ENCODE assay signal across 12 cellular contexts in the genomic region with DNA sequence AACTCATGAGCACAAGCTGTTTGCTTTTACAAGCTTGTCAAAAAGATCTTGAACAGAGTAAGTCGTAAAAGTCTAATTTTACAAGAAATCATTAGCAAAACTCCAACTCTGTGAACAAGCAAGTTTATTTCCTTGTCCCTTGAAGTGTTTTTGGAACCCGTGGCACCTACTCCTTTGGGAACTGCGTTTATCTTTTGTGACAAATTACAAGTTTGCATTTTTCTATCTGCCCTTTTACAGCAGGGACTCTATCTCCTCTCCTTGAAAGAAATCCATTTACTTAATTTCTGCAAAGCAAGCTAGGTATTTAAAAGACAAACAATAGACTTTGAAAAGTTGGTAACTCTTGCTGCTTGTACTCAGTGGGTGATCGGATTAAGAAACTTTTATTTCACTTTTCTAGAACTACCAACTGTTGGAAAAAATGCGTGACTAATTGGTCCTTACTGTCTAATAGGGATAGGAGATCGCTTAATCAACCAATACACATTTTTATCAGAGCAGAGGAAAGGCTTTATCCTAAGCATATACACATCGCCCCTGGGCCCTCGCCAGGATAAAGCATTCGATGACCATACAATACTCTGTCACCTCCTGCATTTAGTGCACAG. TPM values are rescaled to one million over a fixed set of nuclear protein-coding genes. Genes with fewer than 3 reads are reported as not detected.
DNase-seq lines count a peak whose midpoint lies in the region; TF ChIP-seq lines count a peak whose summit lies in the region.
"Had no signal": no experiment of that assay in that cellular context is flagged by ENCODE, and none has a peak within 500 bp of the region (broad histone marks: within the 10 kb centered on the region; RNA-seq: fewer than 3 reads in every experiment).

No MANE protein-coding gene starts in this region.

- DNase-seq in HFF-Myc (ENCODE audit: extremely low read depth, low read depth) (no peak), adipocyte (ENCODE audit: low read depth) (no peak), stomach (no peak), mesothelial cell of epicardium (ENCODE audit: low spot score in 2 of 2, unreplicated experiment in 2 of 2) (no peak)
- DNase-seq in stimulated activated CD4-positive, alpha-beta T cell treated with anti-CD3 and anti-CD28 coated beads, Interleukin-15, amount 100 ng/mL, for 24 hours, result no peak
- no peak for DNase-seq in activated effector memory CD4-positive, alpha-beta T cell treated with anti-CD3 and anti-CD28 coated beads, Interleukin-2, amount 50 U/mL, for 16 hours
- DNase-seq: DND-41, GM23248, tibial artery had no signal

- 23 to 32% (median 28%) methylated on average over 9 of the region's 9 CpGs for WGBS in stomach, 5 donors

- H3K4me3 Mint-ChIP-seq in mesothelial cell of epicardium, result no peak overlapping the region
- H3K4me3 Mint-ChIP-seq: central memory CD8-positive, alpha-beta T cell; natural killer cell treated with Interleukin-12 subunit alpha and Interleukin-12 subunit beta and Interleukin-15 and Interleukin-18, amount 100 ng/mL, for 72 hours had no signal

- H3K27ac ChIP-seq in stomach, result no peak overlapping the region
- H3K27ac ChIP-seq: GM23248 had no signal

- intact Hi-C loops in stomach (cut with DNase I; ENCODE audit: low total_unique reads), result no loop called here

- no peak overlapping the region for H3K9ac ChIP-seq in adipocyte (ENCODE audit: low read length)
- H3K9ac ChIP-seq: GM23248 had no signal

- H3K36me3 ChIP-seq in adipocyte (ENCODE audit: control insufficient read depth, insufficient read depth, low read length, severe bottlenecking) (no peaks in the 10 kb centered on the region), stomach (no peaks in the 10 kb centered on the region)
- H3K36me3 ChIP-seq: tibial artery had no signal

- H3K36me3 Mint-ChIP-seq in mesothelial cell of epicardium, result no peaks in the 10 kb centered on the region
- H3K36me3 Mint-ChIP-seq: natural killer cell treated with Interleukin-12 subunit alpha and Interleukin-12 subunit beta and Interleukin-15 and Interleukin-18, amount 100 ng/mL, for 72 hours had no signal

- no peaks in the 10 kb centered on the region for H3K27me3 Mint-ChIP-seq in mesothelial cell of epicardium (ENCODE audit: low read depth)

- peak overlapping the region; percentile 58 for H3K4me3 ChIP-seq in HFF-Myc (replicated peaks; ENCODE audit: low read depth, low read length)
- H3K4me3 ChIP-seq in adipocyte (ENCODE audit: low read length), result peak overlapping the region; percentile 83
- H3K4me3 ChIP-seq in iPS-18c (ENCODE audit: insufficient read depth, low read depth, low read length), result peak overlapping the region; percentile 68; the same call in 1 of the 2 replicates
- peak overlapping the region; percentile 75 to 99 (median 82) for H3K4me3 ChIP-seq in stomach

- TF ChIP-seq POLR2A in stomach (IDR thresholded peaks at IDR 0.05), result no peak

- H3K4me1 Mint-ChIP-seq in mesothelial cell of epicardium, result peaks cover 31% of the 10 kb centered on the region
- H3K4me1 Mint-ChIP-seq: central memory CD8-positive, alpha-beta T cell had no signal

- TF ChIP-seq CTCF in HFF-Myc (IDR thresholded peaks at IDR 0.05; ENCODE audit: low read depth, low read length, missing control alignments), result no peak
- no peak for TF ChIP-seq CTCF in stomach (IDR thresholded peaks at IDR 0.05)
- no peak for TF ChIP-seq CTCF in mesothelial cell of epicardium (IDR thresholded peaks at IDR 0.05; ENCODE audit: unreplicated experiment)

- H3K27ac Mint-ChIP-seq in mesothelial cell of epicardium, result no peak overlapping the region
- H3K27ac Mint-ChIP-seq: natural killer cell treated with Interleukin-12 subunit alpha and Interleukin-12 subunit beta and Interleukin-15 and Interleukin-18, amount 100 ng/mL, for 72 hours had no signal

- no peaks in the 10 kb centered on the region for H3K9me3 Mint-ChIP-seq in mesothelial cell of epicardium
- H3K9me3 Mint-ChIP-seq: central memory CD8-positive, alpha-beta T cell; natural killer cell treated with Interleukin-12 subunit alpha and Interleukin-12 subunit beta and Interleukin-15 and Interleukin-18, amount 100 ng/mL, for 72 hours had no signal

- H3K4me1 ChIP-seq in adipocyte (ENCODE audit: control insufficient read depth, insufficient read depth, low read length) (peaks cover 8% of the 10 kb centered on the region), stomach (peaks cover 0 to 35% (median 31%) of the 10 kb centered on the region in 4 donors)

- H3K27me3 ChIP-seq in adipocyte (replicated peaks; ENCODE audit: control insufficient read depth, insufficient read depth, low read length) (peaks cover 11% of the 10 kb centered on the region), stomach (peaks cover 0 to 46% (median 15%) of the 10 kb centered on the region in 3 donors)
- H3K27me3 ChIP-seq: tibial artery had no signal

- H3K9me3 ChIP-seq in adipocyte (ENCODE audit: control insufficient read depth, low read length) (no peaks in the 10 kb centered on the region), iPS-18c (ENCODE audit: control insufficient read depth, insufficient read depth, low read length) (no peaks in the 10 kb centered on the region), stomach (no peaks in the 10 kb centered on the region)
- H3K9me3 ChIP-seq: tibial artery had no signal

- no peak for TF ChIP-seq EP300 in stomach (IDR thresholded peaks at IDR 0.05)

RNA-seq across cellular contexts. Expression of a gene that starts 1.9 kb away (rescaled TPM):
- total RNA-seq in stomach (10 to 100 TPM in 1 of 5 donors, under 1 TPM in 3, not detected in 1; under 0.01 to 12.3 (median 0.81) TPM), mesothelial cell of epicardium (14.2 to 17.5 TPM (median 16.9 TPM) in 3 replicates)
- polyA plus RNA-seq in stomach, result under 1 TPM in 2 of 3 donors, not detected in 1; under 0.01 to 0.53 TPM
- total RNA-seq: natural killer cell treated with Interleukin-12 subunit alpha and Interleukin-12 subunit beta and Interleukin-15 and Interleukin-18, amount 100 ng/mL, for 72 hours had no signal
- polyA plus RNA-seq: GM23248 had no signal
